Comparison of ENCODE assay signal across 24 cellular contexts in genomic region chr10:128297709-128298457, GRCh38.
A peak's percentile ranks its signal among the peaks of the same experiment; 100 is the strongest.
DNase-seq lines count a peak whose midpoint lies in the region; ATAC-seq and TF ChIP-seq lines count a peak whose summit lies in the region.
"Had no signal": no experiment of that assay in that cellular context is flagged by ENCODE, and none has a peak within 500 bp of the region (broad histone marks: within the 10 kb centered on the region; RNA-seq: fewer than 3 reads in every experiment).

No MANE protein-coding gene starts in this region.

- H3K4me1 ChIP-seq in heart left ventricle (peaks cover 0 to 13% (median 0%) of the 10 kb centered on the region in 12 donors), aorta (ENCODE audit: control insufficient read depth in 1 of 2, insufficient read depth in 2 of 2, low read length in 2 of 2) (no peaks in the 10 kb centered on the region)
- H3K4me1 ChIP-seq: BLaER1 treated with 17β-estradiol and CSF1 and Interleukin-3, amounts not matched to agents 10 nM and 100 nM; Caco-2; Peyer's patch had no signal

- no peaks in the 10 kb centered on the region for H3K9me3 ChIP-seq in heart left ventricle
- H3K9me3 ChIP-seq in aorta (ENCODE audit: control insufficient read depth, low read length), result no peaks in the 10 kb centered on the region
- H3K9me3 ChIP-seq: Caco-2, Peyer's patch had no signal

- peak overlapping the region; percentile 88 for H3K27ac Mint-ChIP-seq in mesothelial cell of epicardium
- H3K27ac Mint-ChIP-seq: CD4-positive, alpha-beta memory T cell; GM23338 had no signal

- H3K4me3 Mint-ChIP-seq in mesothelial cell of epicardium, result no peak overlapping the region
- H3K4me3 Mint-ChIP-seq: CD4-positive, alpha-beta memory T cell; GM23338 had no signal

- TF ChIP-seq POLR2A in heart left ventricle (IDR thresholded peaks at IDR 0.05), result no peak

- peaks cover 12% of the 10 kb centered on the region for H3K27me3 Mint-ChIP-seq in mesothelial cell of epicardium (ENCODE audit: low read depth)

- H3K36me3 ChIP-seq in heart left ventricle (no peaks in the 10 kb centered on the region), aorta (ENCODE audit: control insufficient read depth in 1 of 2, insufficient read depth in 2 of 2, low read length in 1 of 2) (no peaks in the 10 kb centered on the region)
- H3K36me3 ChIP-seq: Peyer's patch had no signal

- H3K27me3 ChIP-seq in heart left ventricle (peaks cover 0 to 6% (median 0%) of the 10 kb centered on the region in 9 donors), aorta (ENCODE audit: control insufficient read depth in 1 of 2, insufficient read depth in 2 of 2, low read length in 1 of 2) (no peaks in the 10 kb centered on the region)
- H3K27me3 ChIP-seq: BLaER1 treated with 17β-estradiol and CSF1 and Interleukin-3, amounts not matched to agents 10 nM and 100 nM; Peyer's patch had no signal

- no peaks in the 10 kb centered on the region for H3K36me3 Mint-ChIP-seq in mesothelial cell of epicardium
- H3K36me3 Mint-ChIP-seq: CD4-positive, alpha-beta memory T cell had no signal

- peaks cover 15% of the 10 kb centered on the region for H3K4me1 Mint-ChIP-seq in mesothelial cell of epicardium
- H3K4me1 Mint-ChIP-seq: CD4-positive, alpha-beta memory T cell; GM23338 had no signal

- 37 to 48% (median 42%) methylated on average over 11 of the region's 11 CpGs for WGBS in heart left ventricle, 4 donors
- 17 to 24% methylated on average over 11 of the region's 11 CpGs for WGBS in aorta, 2 donors

- H3K4me3 ChIP-seq in heart left ventricle (no peak overlapping the region), aorta (ENCODE audit: low read length in 2 of 2) (no peak overlapping the region)
- H3K4me3 ChIP-seq: BLaER1 treated with 17β-estradiol and CSF1 and Interleukin-3, amounts not matched to agents 10 nM and 100 nM; GM23338; Peyer's patch had no signal

- peaks cover 15% of the 10 kb centered on the region for H3K9me3 Mint-ChIP-seq in mesothelial cell of epicardium

- intact Hi-C loops in heart left ventricle (cut with DNase I) (no loop called here), aorta (cut with DNase I) (no loop called here)

- ATAC-seq in heart left ventricle (peak in 3 of 4 donors; percentile 38 to 57 (median 51)), aorta (ENCODE audit: low FRiP score) (peak; percentile 16), HG03039 (IDR thresholded peaks at IDR 0.05; ENCODE audit: unreplicated experiment) (no peak), GM18519 (IDR thresholded peaks at IDR 0.05; ENCODE audit: low FRiP score, unreplicated experiment) (no peak), HG03159 (IDR thresholded peaks at IDR 0.05; ENCODE audit: unreplicated experiment) (no peak)
- ATAC-seq: GM23338, HCT116 had no signal

- TF ChIP-seq CTCF in heart left ventricle (IDR thresholded peaks at IDR 0.05) (no peak), mesothelial cell of epicardium (IDR thresholded peaks at IDR 0.05; ENCODE audit: unreplicated experiment) (no peak)

- DNase-seq in NCI-H1092 treated with DMSO at 0.1 percent for 48 hours (lab: John Stamatoyannopoulos, UW), result peak; percentile 51
- DNase-seq in NCI-H1092 (lab: John Stamatoyannopoulos, UW), result no peak
- peak in 2 of 5 donors; percentile 30 to 64 for DNase-seq in heart left ventricle
- DNase-seq in mesothelial cell of epicardium (ENCODE audit: low spot score in 2 of 2, unreplicated experiment in 2 of 2), result no peak
- no peak for DNase-seq in aorta
- DNase-seq: ACHN; Caco-2; CD4-positive, alpha-beta memory T cell; DMS153; Karpas-422; MV-4-11; NCI-H1417; NCI-H1694 treated with DMSO at 0.1 percent for 48 hours; NCI-H226; NCI-H510A treated with DMSO at 0.1 percent for 48 hours; NCI-H774; Peyer's patch had no signal

- peak overlapping the region in 1 of 12 donors; percentile 30 for H3K27ac ChIP-seq in heart left ventricle
- H3K27ac ChIP-seq in aorta (ENCODE audit: low read depth in 1 of 2, low read length in 2 of 2), result no peak overlapping the region
- H3K27ac ChIP-seq: 22Rv1; BLaER1 treated with 17β-estradiol and CSF1 and Interleukin-3, amounts not matched to agents 10 nM and 100 nM; Peyer's patch had no signal

Comparison
In these comparisons a context has a peak if more than half of its experiments do, and no peak if none do; other contexts are left out.
1. ATAC-seq: peak in heart left ventricle (3 of 4) and aorta (single experiment); none in HG03039 (single experiment), GM18519 (single experiment) and HG03159 (single experiment).